ENCODE assay signal across 8 cellular contexts in the genomic region with DNA sequence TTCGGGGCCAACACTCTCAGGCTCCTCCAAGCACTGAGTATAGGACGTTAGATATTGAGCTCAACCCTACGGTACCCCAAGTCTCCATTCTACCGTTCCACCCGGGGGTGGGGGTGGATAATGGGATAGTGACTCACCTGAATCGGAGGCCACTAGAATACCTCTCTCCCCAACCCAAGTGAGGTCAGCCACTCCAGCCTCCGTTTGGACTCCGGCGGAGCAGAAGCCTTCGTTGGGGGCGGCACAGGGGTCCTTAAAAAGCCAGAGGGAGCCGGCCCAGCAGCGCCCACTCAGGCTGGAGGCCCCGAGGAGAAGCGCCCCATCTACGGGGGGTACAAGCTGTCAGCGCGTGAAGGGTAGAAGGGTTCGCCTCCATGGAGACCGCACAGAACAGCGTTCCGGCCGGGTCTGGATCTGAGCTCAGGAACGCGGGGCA. TPM values are rescaled to one million over a fixed set of nuclear protein-coding genes. Genes with fewer than 3 reads are reported as not detected.
DNase-seq lines count a peak whose midpoint lies in the region; ATAC-seq lines count a peak whose summit lies in the region.

No MANE protein-coding gene starts in this region.

- H3K4me3 ChIP-seq in skeletal muscle satellite cell (ENCODE audit: low read length): peak overlapping the region; percentile 97

- H3K36me3 Mint-ChIP-seq in IgD-negative memory B cell: peaks cover 8% of the 10 kb centered on the region

- H3K27me3 Mint-ChIP-seq in IgD-negative memory B cell: no peaks in the 10 kb centered on the region

- H3K4me3 Mint-ChIP-seq in IgD-negative memory B cell: peak overlapping the region; percentile 99 to 100 (median 100)

- H3K9me3 ChIP-seq in skeletal muscle satellite cell (replicated peaks; ENCODE audit: low read length): no peaks in the 10 kb centered on the region

- DNase-seq in AG08396 (ENCODE audit: low spot score): peak; percentile 34
- DNase-seq in activated naive CD4-positive, alpha-beta T cell treated with Interleukin-2 at 50 U/mL for 16 hours: peak; percentile 37
- DNase-seq in hepatic stellate cell (ENCODE audit: low spot score): peak; percentile 29
- no peak for DNase-seq in DMS114 treated with DMSO at 0.1 percent for 48 hours (lab: John Stamatoyannopoulos, UW; ENCODE audit: unreplicated experiment)

- peaks cover 41 to 50% (median 50%) of the 10 kb centered on the region in 3 donors for H3K4me1 Mint-ChIP-seq in IgD-negative memory B cell

- peaks cover 19% of the 10 kb centered on the region for H3K4me1 ChIP-seq in skeletal muscle satellite cell (ENCODE audit: control insufficient read depth, insufficient read depth, low read length)

- H3K27me3 ChIP-seq in skeletal muscle satellite cell (ENCODE audit: control insufficient read depth, insufficient read depth, low read length): no peaks in the 10 kb centered on the region

- H3K9me3 Mint-ChIP-seq in IgD-negative memory B cell: no peaks in the 10 kb centered on the region

- H3K27ac Mint-ChIP-seq in IgD-negative memory B cell: peak overlapping the region; percentile 93 to 99 (median 99)

- ATAC-seq in GM19395 (IDR thresholded peaks at IDR 0.05; ENCODE audit: unreplicated experiment) (peak; percentile 29), GM19023 (IDR thresholded peaks at IDR 0.05; ENCODE audit: unreplicated experiment) (no peak)

- peaks cover 42% of the 10 kb centered on the region for H3K36me3 ChIP-seq in skeletal muscle satellite cell (ENCODE audit: insufficient read depth, low read length)

- H3K4me2 ChIP-seq in skeletal muscle satellite cell (ENCODE audit: low read length): peak overlapping the region; percentile 88

- peak overlapping the region; percentile 98 for H3K9ac ChIP-seq in skeletal muscle satellite cell (ENCODE audit: low read depth, low read length)

RNA-seq across cellular contexts. Expression of gene WDR77, which starts 0.6 kb away (rescaled TPM):
- polyA plus RNA-seq in IgD-negative memory B cell: 48.1 TPM
- total RNA-seq in skeletal muscle satellite cell (2012; rRNA removed): 44.4 and 53.3 TPM in 2 replicates

RNA-seq across cellular contexts. Expression of gene ATP5PB, which starts 0.8 kb away (rescaled TPM):
- polyA plus RNA-seq in IgD-negative memory B cell: 390 TPM
- 316 and 348 TPM in 2 replicates for total RNA-seq in skeletal muscle satellite cell (2012; rRNA removed)

RNA-seq across cellular contexts. Expression of gene OVGP1, which starts 21.0 kb away (rescaled TPM):
- 1.5 TPM for polyA plus RNA-seq in IgD-negative memory B cell
- 0.25 TPM in 1 of 2 replicates, not detected in the other for total RNA-seq in skeletal muscle satellite cell (2012; rRNA removed)

RNA-seq across cellular contexts. Expression of gene C1orf162, which starts 25.3 kb away (rescaled TPM):
- 120 TPM for polyA plus RNA-seq in IgD-negative memory B cell
- under 0.01 and 0.22 TPM in 2 replicates for total RNA-seq in skeletal muscle satellite cell (2012; rRNA removed)

RNA-seq across cellular contexts. Expression of gene ADORA3, which starts 54.9 kb away (rescaled TPM):
- 0.44 TPM for polyA plus RNA-seq in IgD-negative memory B cell
- total RNA-seq in skeletal muscle satellite cell (2012; rRNA removed): not detected in 2 replicates
